15 cellular contexts compared by ENCODE assay signal in genomic region chr2:241894681-241895426, GRCh38. TPM values are rescaled to one million over a fixed set of nuclear protein-coding genes. Genes with fewer than 3 reads are reported as not detected.
DNase-seq lines count a peak whose midpoint lies in the region; ATAC-seq and TF ChIP-seq lines count a peak whose summit lies in the region.
"Had no signal": no experiment of that assay in that cellular context is flagged by ENCODE, and none has a peak within 500 bp of the region (broad histone marks: within the 10 kb centered on the region; RNA-seq: fewer than 3 reads in every experiment).

No MANE protein-coding gene starts in this region.

- H2BK120ac ChIP-seq in mesenchymal stem cell (ENCODE audit: low read depth, low read length), result no peak overlapping the region

- H3K27me3 Mint-ChIP-seq in activated B cell treated with CpG ODN at 0.5 μM for 24 hours, result no peaks in the 10 kb centered on the region

- no peak overlapping the region for H3K4me2 ChIP-seq in mesenchymal stem cell (ENCODE audit: low read length, poor library complexity, severe bottlenecking)

- H2AFZ ChIP-seq in mesenchymal stem cell (ENCODE audit: low read depth, low read length), result no peak overlapping the region

- H3K4me3 ChIP-seq in right lobe of liver, result no peak overlapping the region
- H3K4me3 ChIP-seq in stomach, result no peak overlapping the region
- H3K4me3 ChIP-seq in mesenchymal stem cell (ENCODE audit: insufficient read depth in 1 of 2, low read depth in 1 of 2, low read length in 2 of 2), result no peak overlapping the region
- H3K4me3 ChIP-seq: SK-N-MC had no signal

- no peak overlapping the region for H3K14ac ChIP-seq in mesenchymal stem cell (ENCODE audit: low read length in 2 of 2)

- ATAC-seq in activated B cell treated with CpG ODN at 0.5 μM for 24 hours (ENCODE audit: low read depth) (no peak), right lobe of liver (peak in 2 of 4 donors; percentile 1 to 2), GM19452 (IDR thresholded peaks at IDR 0.05; ENCODE audit: unreplicated experiment) (no peak)

- no peak overlapping the region for H2BK15ac ChIP-seq in mesenchymal stem cell (ENCODE audit: low read depth, poor library complexity, severe bottlenecking)

- H3K4ac ChIP-seq in mesenchymal stem cell (ENCODE audit: low read depth in 1 of 2, low read length in 2 of 2), result no peak overlapping the region

- no peak overlapping the region for H3K18ac ChIP-seq in mesenchymal stem cell (ENCODE audit: low read depth in 1 of 2, low read length in 2 of 2)

- WGBS in right lobe of liver (ENCODE audit: insufficient coverage, low coverage, low lambda C conversion rate, missing lambda C conversion rate), result no CpG with 5 or more reads among the region's 28 CpGs
- WGBS in stomach, 5 donors, result 88 to 92% (median 91%) methylated on average over 11 to 28 of the region's 28 CpGs
- WGBS in mesenchymal stem cell, result 89% methylated on average over 28 of the region's 28 CpGs

- no peak overlapping the region for H3K23ac ChIP-seq in mesenchymal stem cell (ENCODE audit: low read length in 2 of 2)

- H3K4me1 ChIP-seq in right lobe of liver, result peaks cover 0 to 24% (median 8%) of the 10 kb centered on the region in 4 donors
- H3K4me1 ChIP-seq in stomach, result peaks cover 0 to 35% (median 17%) of the 10 kb centered on the region in 4 donors
- H3K4me1 ChIP-seq in mesenchymal stem cell (ENCODE audit: control insufficient read depth, insufficient read depth, low read depth, low read length), result peaks cover 10% of the 10 kb centered on the region

- CTCF ChIA-PET in activated B cell treated with CpG ODN at 0.5 μM for 24 hours (lab: Charles Lee), result no interaction called here

- no peaks in the 10 kb centered on the region for H3K9me3 Mint-ChIP-seq in activated B cell treated with CpG ODN at 0.5 μM for 24 hours
- H3K9me3 Mint-ChIP-seq: stimulated activated naive CD8-positive, alpha-beta T cell treated with anti-CD3 and anti-CD28 coated beads, Interleukin-15, Interleukin-2, amounts not matched to agents 100 ng/mL and 50 ng/mL, for 24 hours had no signal

- no peak overlapping the region for H3K27ac Mint-ChIP-seq in activated B cell treated with CpG ODN at 0.5 μM for 24 hours

- intact Hi-C loops in activated B cell treated with CpG ODN at 0.5 μM for 24 hours (cut with micrococcal nuclease) (no loop called here), right lobe of liver (cut with DNase I) (no loop called here), stomach (cut with DNase I; ENCODE audit: low total_unique reads) (no loop called here)

- H3K4me1 Mint-ChIP-seq in activated B cell treated with CpG ODN at 0.5 μM for 24 hours, result peaks cover 6% of the 10 kb centered on the region

- H3K36me3 ChIP-seq in right lobe of liver (no peaks in the 10 kb centered on the region), stomach (no peaks in the 10 kb centered on the region), mesenchymal stem cell (ENCODE audit: control insufficient read depth in 1 of 2, insufficient read depth in 2 of 2, low read depth in 1 of 2, low read length in 2 of 2) (peaks cover 0 to 6% of the 10 kb centered on the region in 2 experiments)

- TF ChIP-seq POLR2A in right lobe of liver (IDR thresholded peaks at IDR 0.05) (no peak), stomach (IDR thresholded peaks at IDR 0.05) (no peak)

- TF ChIP-seq CTCF in activated B cell treated with CpG ODN at 0.5 μM for 24 hours (IDR thresholded peaks at IDR 0.05) (no peak), right lobe of liver (IDR thresholded peaks at IDR 0.05) (no peak), stomach (IDR thresholded peaks at IDR 0.05) (no peak)

- H3K27me3 ChIP-seq in right lobe of liver, result no peaks in the 10 kb centered on the region
- H3K27me3 ChIP-seq in stomach, result no peaks in the 10 kb centered on the region
- H3K27me3 ChIP-seq in mesenchymal stem cell (ENCODE audit: control insufficient read depth in 1 of 2, insufficient read depth in 1 of 2, low read length in 2 of 2), result peaks cover 6% of the 10 kb centered on the region in 2 experiments

- DNase-seq in activated T-cell treated with anti-CD3 and anti-CD28 coated beads, Interleukin-2, amount 50 U/mL, for 1 hour, result peak; percentile 12
- DNase-seq in activated T-cell treated with anti-CD3 and anti-CD28 coated beads for 4 hours (no peak), activated B cell treated with CpG ODN at 0.5 μM for 24 hours (peak; percentile 14), right lobe of liver (peak; percentile 24 to 53 (median 51)), stomach (peak; percentile 24), mesenchymal stem cell (no peak), cortex of kidney (lab: John Stamatoyannopoulos, UW) (no peak)
- DNase-seq: effector memory CD4-positive, alpha-beta T cell; foreskin melanocyte; GF-D8; MM.1S; NCI-H2171 treated with DMSO at 0.1 percent for 48 hours had no signal

- POLR2A ChIA-PET in activated B cell treated with CpG ODN at 0.5 μM for 24 hours (lab: Charles Lee), result no interaction called here

- no peak overlapping the region for H2AK5ac ChIP-seq in mesenchymal stem cell (ENCODE audit: low read length, severe bottlenecking)

- no peak overlapping the region for H3K9ac ChIP-seq in mesenchymal stem cell (ENCODE audit: low read length)

- no peak overlapping the region for H4K8ac ChIP-seq in mesenchymal stem cell (ENCODE audit: low read length)

- no peak overlapping the region for H2BK5ac ChIP-seq in mesenchymal stem cell (ENCODE audit: low read depth, low read length, poor library complexity, severe bottlenecking)

- H4K91ac ChIP-seq in mesenchymal stem cell (ENCODE audit: low read length), result no peak overlapping the region

- peaks cover 38% of the 10 kb centered on the region for H3K36me3 Mint-ChIP-seq in activated B cell treated with CpG ODN at 0.5 μM for 24 hours (ENCODE audit: low read depth)

- no peak overlapping the region for H2BK12ac ChIP-seq in mesenchymal stem cell (ENCODE audit: low read length in 2 of 2)

- H3K4me3 Mint-ChIP-seq in activated B cell treated with CpG ODN at 0.5 μM for 24 hours, result no peak overlapping the region

- TF ChIP-seq EP300 in stomach (IDR thresholded peaks at IDR 0.05), result no peak

- no peaks in the 10 kb centered on the region for H3K79me1 ChIP-seq in mesenchymal stem cell (replicated peaks; ENCODE audit: low read length, poor library complexity, severe bottlenecking)

- no peaks in the 10 kb centered on the region for H3K9me3 ChIP-seq in right lobe of liver
- no peaks in the 10 kb centered on the region for H3K9me3 ChIP-seq in stomach
- H3K9me3 ChIP-seq in mesenchymal stem cell (ENCODE audit: control insufficient read depth, low read length), result no peaks in the 10 kb centered on the region

- H3K27ac ChIP-seq in right lobe of liver (peak overlapping the region in 2 of 3 donors; percentile 47 to 80), stomach (no peak overlapping the region), mesenchymal stem cell (ENCODE audit: low read length, poor library complexity, severe bottlenecking) (no peak overlapping the region)
- H3K27ac ChIP-seq: SK-N-MC had no signal

RNA-seq across cellular contexts. Expression of gene RTP5, which starts 25.3 kb away (rescaled TPM):
- total RNA-seq in activated B cell treated with CpG ODN at 0.5 μM for 24 hours (0.12 TPM in 1 of 2 replicates, not detected in the other), right lobe of liver (not detected), stomach (under 1 TPM in 1 of 5 donors, not detected in 4; 0.43 TPM)
- under 1 TPM in 1 of 3 donors, not detected in 2; 0.10 TPM for polyA plus RNA-seq in stomach
- not detected for polyA plus RNA-seq in mesenchymal stem cell (2013, experiment 1 of 2)
- polyA plus RNA-seq in mesenchymal stem cell (2013, experiment 2 of 2), result not detected

RNA-seq across cellular contexts. Expression of gene PDCD1, which starts 36.2 kb away (rescaled TPM):
- total RNA-seq in activated B cell treated with CpG ODN at 0.5 μM for 24 hours, result 2.6 and 3.5 TPM in 2 replicates
- under 1 TPM in 3 of 6 experiments, not detected in 3; 0.19 to 0.61 (median 0.20) TPM for total RNA-seq in right lobe of liver
- 1 to 10 TPM in 1 of 5 donors, under 1 TPM in 1, not detected in 3; 0.18 to 2.2 TPM for total RNA-seq in stomach
- under 1 TPM; 0.31 to 0.76 (median 0.60) TPM for polyA plus RNA-seq in stomach
- polyA plus RNA-seq in mesenchymal stem cell (2013, experiment 1 of 2), result not detected
- polyA plus RNA-seq in mesenchymal stem cell (2013, experiment 2 of 2), result not detected

Comparison
In these comparisons a context has a peak if more than half of its experiments do, and no peak if none do; other contexts are left out.
1. DNase-seq: peak in activated T-cell treated with anti-CD3 and anti-CD28 coated beads, Interleukin-2, amount 50 U/mL, for 1 hour (single experiment), activated B cell treated with CpG ODN at 0.5 μM for 24 hours (single experiment), right lobe of liver (3 of 3) and stomach (single experiment); none in activated T-cell treated with anti-CD3 and anti-CD28 coated beads for 4 hours (single experiment), mesenchymal stem cell (single experiment) and cortex of kidney (single experiment).
2. H3K27ac ChIP-seq: peak in right lobe of liver (2 of 3); none in stomach (0 of 5) and mesenchymal stem cell (single experiment).